1 cellular context compared by ENCODE assay signal in genomic region chr2:99559075-99559662, GRCh38.
TF ChIP-seq lines count a peak whose summit lies in the region.

No MANE protein-coding gene starts in this region.

TF ChIP-seq in HepG2, 621 proteins besides CTCF, POLR2A, EP300 and RAD21 (continued from another document and continues in another):
- TF ChIP-seq DMTF1 (CRISPR knock-in tag; IDR thresholded peaks at IDR 0.05) (no peak), ZNF547 (CRISPR knock-in tag; IDR thresholded peaks at IDR 0.05) (no peak), TEAD3 (CRISPR knock-in tag; optimal IDR thresholded peaks at IDR 0.05; ENCODE audit: borderline replicate concordance) (no peak), MBD4 (IDR thresholded peaks at IDR 0.05; ENCODE audit: borderline replicate concordance, low read length) (no peak), ETV5 (CRISPR knock-in tag; IDR thresholded peaks at IDR 0.05; ENCODE audit: borderline replicate concordance) (0 out of 2 replicates have a peak, but pooled peaks have one; percentile 17), DZIP1 (CRISPR knock-in tag; IDR thresholded peaks at IDR 0.05) (no peak), ZNF280B (CRISPR knock-in tag; IDR thresholded peaks at IDR 0.05; ENCODE audit: borderline replicate concordance) (no peak; the same call in 1 of the 2 replicates), REPIN1 (CRISPR knock-in tag; IDR thresholded peaks at IDR 0.05; ENCODE audit: borderline replicate concordance, low read depth) (no peak), THAP11 (CRISPR knock-in tag; IDR thresholded peaks at IDR 0.05) (0 out of 2 replicates have a peak, but pooled peaks have one; percentile 28), SUZ12 (IDR thresholded peaks at IDR 0.05; ENCODE audit: low read depth, low read length) (no peak), USF2 (IDR thresholded peaks at IDR 0.05; ENCODE audit: low read depth, low read length) (no peak), USF2 (CRISPR knock-in tag; IDR thresholded peaks at IDR 0.05; ENCODE audit: borderline replicate concordance) (no peak), ATM (IDR thresholded peaks at IDR 0.05; ENCODE audit: borderline replicate concordance) (no peak), SMC3 (IDR thresholded peaks at IDR 0.05; ENCODE audit: low read length) (peak; percentile 88), ZNF737 (CRISPR knock-in tag; IDR thresholded peaks at IDR 0.05; ENCODE audit: borderline replicate concordance) (no peak), FOXK2 (IDR thresholded peaks at IDR 0.05) (no peak), RORA (CRISPR knock-in tag; IDR thresholded peaks at IDR 0.05) (no peak), HOXA9 (CRISPR knock-in tag; IDR thresholded peaks at IDR 0.05; ENCODE audit: borderline replicate concordance) (no peak), ZNF331 (CRISPR knock-in tag; IDR thresholded peaks at IDR 0.05) (peak; percentile 41; the same call in 1 of the 2 replicates), AFF4 (CRISPR knock-in tag; IDR thresholded peaks at IDR 0.05) (no peak), HBP1 (CRISPR knock-in tag; IDR thresholded peaks at IDR 0.05; ENCODE audit: low read depth) (no peak), ZNF772 (CRISPR knock-in tag; IDR thresholded peaks at IDR 0.05) (no peak), TOE1 (CRISPR knock-in tag; IDR thresholded peaks at IDR 0.05) (0 out of 2 replicates have a peak, but pooled peaks have one; percentile 36), FUBP1 (CRISPR knock-in tag; IDR thresholded peaks at IDR 0.05; ENCODE audit: borderline replicate concordance) (no peak), ZNF136 (CRISPR knock-in tag; IDR thresholded peaks at IDR 0.05; ENCODE audit: low read depth) (peak; percentile 64; the same call in 1 of the 2 replicates), SATB2 (CRISPR knock-in tag; IDR thresholded peaks at IDR 0.05) (no peak), NFIC (IDR thresholded peaks at IDR 0.05; ENCODE audit: low read length) (no peak), SNAPC4 (CRISPR knock-in tag; IDR thresholded peaks at IDR 0.05) (no peak), CERS6 (CRISPR knock-in tag; IDR thresholded peaks at IDR 0.05) (no peak), MYNN (CRISPR knock-in tag; IDR thresholded peaks at IDR 0.05; ENCODE audit: low read depth) (no peak), LBX2 (CRISPR knock-in tag; IDR thresholded peaks at IDR 0.05; ENCODE audit: borderline replicate concordance) (no peak)
